In the genomic region with DNA sequence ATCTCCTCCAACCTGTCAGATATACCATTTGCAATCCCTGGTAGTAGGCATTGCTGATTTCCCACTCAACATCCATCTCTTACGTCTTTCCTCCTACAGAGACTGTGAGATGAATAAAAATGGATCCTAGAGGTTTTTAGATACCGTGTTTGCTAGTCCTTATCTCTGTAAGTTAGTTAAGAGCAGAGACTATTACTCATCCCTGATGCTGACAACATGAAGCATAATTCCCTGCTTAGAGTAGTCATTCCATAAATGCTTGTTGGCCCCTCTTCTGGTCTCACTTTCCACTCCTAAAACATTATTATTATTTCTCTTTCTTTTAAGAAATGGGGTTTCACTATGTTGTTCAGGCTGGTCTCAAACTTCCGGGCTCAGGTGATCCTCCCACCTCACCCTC, we compare ENCODE assay signal across 26 cellular contexts.
"Had no signal": no experiment of that assay in that cellular context is flagged by ENCODE, and none has a peak within 500 bp of the region (broad histone marks: within the 10 kb centered on the region; RNA-seq: fewer than 3 reads in every experiment).

No MANE protein-coding gene starts in this region.

- H3K9ac ChIP-seq: neural progenitor cell had no signal

- H3K4me1 ChIP-seq: left lung, neural progenitor cell, psoas muscle, spleen, tibial nerve, upper lobe of right lung, uterus had no signal

- H3K36me3 ChIP-seq: left lung, neural progenitor cell, sigmoid colon, spleen, thoracic aorta, tibial nerve, upper lobe of right lung, uterus had no signal

- H3K27ac ChIP-seq: left lung, neural progenitor cell, psoas muscle, sigmoid colon, spleen, thoracic aorta, tibial nerve, upper lobe of right lung, uterus had no signal

- H3K9me3 ChIP-seq: left lung, psoas muscle, spleen, thoracic aorta, tibial nerve, upper lobe of right lung, uterus had no signal

- FAIRE-seq: endometrium, frontal cortex, keratinocyte had no signal

- H3K4me3 ChIP-seq: left lung, neural progenitor cell, psoas muscle, sigmoid colon, spleen, thoracic aorta, tibial nerve, upper lobe of right lung, uterus had no signal

- DNase-seq: cortex of kidney; effector memory CD8-positive, alpha-beta T cell; erythroblast; hypothalamus; immature natural killer cell; left cardiac atrium; left lung; mesenchymal stem cell; midbrain; naive thymus-derived CD4-positive, alpha-beta T cell; posterior cingulate gyrus; psoas muscle; right cardiac atrium; sigmoid colon; spleen; stimulated activated CD4-positive, alpha-beta T cell treated with anti-CD3 and anti-CD28 coated beads, Interleukin-15, amount 100 ng/mL, for 24 hours; stimulated activated CD4-positive, alpha-beta T cell treated with anti-CD3 and anti-CD28 coated beads, Interleukin-2, amount 100 ng/mL, for 48 hours; stimulated activated naive B cell treated with anti-CD40 and anti-IgM and Interleukin-4, amounts not matched to agents 10 μg/mL and 1 μg/mL and 100 μg/mL, for 72 hours; upper lobe of right lung; uterus had no signal

- H2AFZ ChIP-seq: neural progenitor cell had no signal

- H3K4me2 ChIP-seq: neural progenitor cell had no signal

- H3K27me3 ChIP-seq: left lung, neural progenitor cell, sigmoid colon, tibial nerve, upper lobe of right lung, uterus had no signal

- ATAC-seq: effector memory CD8-positive, alpha-beta T cell; left lung; naive thymus-derived CD4-positive, alpha-beta T cell; psoas muscle; right cardiac atrium; stimulated activated naive B cell treated with anti-CD40 and anti-IgM and Interleukin-4, amounts not matched to agents 10 μg/mL and 1 μg/mL and 100 μg/mL, for 72 hours; upper lobe of right lung had no signal
